Comparison of ENCODE assay signal across 1 cellular context in genomic region chr9:128127990-128128835, GRCh38.
TF ChIP-seq lines count a peak whose summit lies in the region.

No MANE protein-coding gene starts in this region.

TF ChIP-seq in GM12878, 131 proteins besides CTCF, POLR2A, EP300 and RAD21 (continued from another document and continues in another):
- TF ChIP-seq CUX1 (IDR thresholded peaks at IDR 0.05; ENCODE audit: insufficient replicate concordance, low read depth, low read length) = no peak
- no peak for TF ChIP-seq CBX5 (IDR thresholded peaks at IDR 0.05; ENCODE audit: low read depth)
- no peak for TF ChIP-seq E2F8 (IDR thresholded peaks at IDR 0.05; ENCODE audit: low read depth, partially characterized antibody)
- no peak for TF ChIP-seq YBX1 (IDR thresholded peaks at IDR 0.05)
- TF ChIP-seq PKNOX1 (IDR thresholded peaks at IDR 0.05) = no peak; the same call in 1 of the 2 replicates
- no peak for TF ChIP-seq RCOR1 (conservative IDR thresholded peaks at IDR 0.05; ENCODE audit: low read depth, low read length)
- TF ChIP-seq CEBPB (IDR thresholded peaks at IDR 0.05; ENCODE audit: borderline replicate concordance in 1 of 2, low read depth in 2 of 2, low read length in 2 of 2) = no peak
- TF ChIP-seq PAX8 (IDR thresholded peaks at IDR 0.05) = no peak
- TF ChIP-seq MAX (IDR thresholded peaks at IDR 0.05; ENCODE audit: low read depth, low read length) = peak; percentile 72
- no peak for TF ChIP-seq BCLAF1 (IDR thresholded peaks at IDR 0.05)
- no peak for TF ChIP-seq ZNF687 (IDR thresholded peaks at IDR 0.05)
- TF ChIP-seq, protein P1, sequence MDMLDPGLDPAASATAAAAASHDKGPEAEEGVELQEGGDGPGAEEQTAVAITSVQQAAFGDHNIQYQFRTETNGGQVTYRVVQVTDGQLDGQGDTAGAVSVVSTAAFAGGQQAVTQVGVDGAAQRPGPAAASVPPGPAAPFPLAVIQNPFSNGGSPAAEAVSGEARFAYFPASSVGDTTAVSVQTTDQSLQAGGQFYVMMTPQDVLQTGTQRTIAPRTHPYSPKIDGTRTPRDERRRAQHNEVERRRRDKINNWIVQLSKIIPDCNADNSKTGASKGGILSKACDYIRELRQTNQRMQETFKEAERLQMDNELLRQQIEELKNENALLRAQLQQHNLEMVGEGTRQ (IDR thresholded peaks at IDR 0.05; ENCODE audit: borderline replicate concordance, low read depth, low read length) = peak; percentile 39; the same call in 1 of the 2 replicates
- TF ChIP-seq EED (IDR thresholded peaks at IDR 0.05; ENCODE audit: low read depth) = no peak
- TF ChIP-seq MEF2A (IDR thresholded peaks at IDR 0.05; ENCODE audit: insufficient read depth, low read depth, low read length) = no peak
- peak; percentile 29; the same call in 1 of the 2 replicates for TF ChIP-seq RB1 (IDR thresholded peaks at IDR 0.05; ENCODE audit: borderline replicate concordance)
- TF ChIP-seq TARDBP (IDR thresholded peaks at IDR 0.05; ENCODE audit: borderline replicate concordance) = no peak
- TF ChIP-seq CREM (IDR thresholded peaks at IDR 0.05; ENCODE audit: low read depth) = peak; percentile 47; the same call in 1 of the 2 replicates
- TF ChIP-seq SMAD5 (IDR thresholded peaks at IDR 0.05; ENCODE audit: low read depth) = no peak
- TF ChIP-seq RAD51 (IDR thresholded peaks at IDR 0.05) = peak; percentile 91
- TF ChIP-seq STAT1 (conservative IDR thresholded peaks at IDR 0.05) = 0 out of 2 replicates have a peak, but pooled peaks have one; percentile 51
- no peak for TF ChIP-seq SMARCA5 (IDR thresholded peaks at IDR 0.05)
- no peak for TF ChIP-seq LARP7 (IDR thresholded peaks at IDR 0.05)
- no peak for TF ChIP-seq NR2C1 (IDR thresholded peaks at IDR 0.05)
- TF ChIP-seq CHD1 (IDR thresholded peaks at IDR 0.05; ENCODE audit: low read depth, low read length) = no peak
- TF ChIP-seq MEF2B (IDR thresholded peaks at IDR 0.05; ENCODE audit: partially characterized antibody, poor library complexity, severe bottlenecking) = no peak
- TF ChIP-seq ZBED1 (IDR thresholded peaks at IDR 0.05; ENCODE audit: borderline replicate concordance) = no peak
- 0 out of 2 replicates have a peak, but pooled peaks have one; percentile 26 for TF ChIP-seq HDGF (IDR thresholded peaks at IDR 0.05)
- no peak for TF ChIP-seq E2F4 (IDR thresholded peaks at IDR 0.05; ENCODE audit: low read depth, low read length)
- no peak for TF ChIP-seq BACH1 (IDR thresholded peaks at IDR 0.05; ENCODE audit: borderline replicate concordance)
- TF ChIP-seq MTA2 (IDR thresholded peaks at IDR 0.05; ENCODE audit: low read depth) = 0 out of 2 replicates have a peak, but pooled peaks have one; percentile 29
- peak; percentile 3; the same call in 1 of the 2 replicates for TF ChIP-seq NFIC (IDR thresholded peaks at IDR 0.05; ENCODE audit: low read depth, low read length)
- TF ChIP-seq, protein P2, sequence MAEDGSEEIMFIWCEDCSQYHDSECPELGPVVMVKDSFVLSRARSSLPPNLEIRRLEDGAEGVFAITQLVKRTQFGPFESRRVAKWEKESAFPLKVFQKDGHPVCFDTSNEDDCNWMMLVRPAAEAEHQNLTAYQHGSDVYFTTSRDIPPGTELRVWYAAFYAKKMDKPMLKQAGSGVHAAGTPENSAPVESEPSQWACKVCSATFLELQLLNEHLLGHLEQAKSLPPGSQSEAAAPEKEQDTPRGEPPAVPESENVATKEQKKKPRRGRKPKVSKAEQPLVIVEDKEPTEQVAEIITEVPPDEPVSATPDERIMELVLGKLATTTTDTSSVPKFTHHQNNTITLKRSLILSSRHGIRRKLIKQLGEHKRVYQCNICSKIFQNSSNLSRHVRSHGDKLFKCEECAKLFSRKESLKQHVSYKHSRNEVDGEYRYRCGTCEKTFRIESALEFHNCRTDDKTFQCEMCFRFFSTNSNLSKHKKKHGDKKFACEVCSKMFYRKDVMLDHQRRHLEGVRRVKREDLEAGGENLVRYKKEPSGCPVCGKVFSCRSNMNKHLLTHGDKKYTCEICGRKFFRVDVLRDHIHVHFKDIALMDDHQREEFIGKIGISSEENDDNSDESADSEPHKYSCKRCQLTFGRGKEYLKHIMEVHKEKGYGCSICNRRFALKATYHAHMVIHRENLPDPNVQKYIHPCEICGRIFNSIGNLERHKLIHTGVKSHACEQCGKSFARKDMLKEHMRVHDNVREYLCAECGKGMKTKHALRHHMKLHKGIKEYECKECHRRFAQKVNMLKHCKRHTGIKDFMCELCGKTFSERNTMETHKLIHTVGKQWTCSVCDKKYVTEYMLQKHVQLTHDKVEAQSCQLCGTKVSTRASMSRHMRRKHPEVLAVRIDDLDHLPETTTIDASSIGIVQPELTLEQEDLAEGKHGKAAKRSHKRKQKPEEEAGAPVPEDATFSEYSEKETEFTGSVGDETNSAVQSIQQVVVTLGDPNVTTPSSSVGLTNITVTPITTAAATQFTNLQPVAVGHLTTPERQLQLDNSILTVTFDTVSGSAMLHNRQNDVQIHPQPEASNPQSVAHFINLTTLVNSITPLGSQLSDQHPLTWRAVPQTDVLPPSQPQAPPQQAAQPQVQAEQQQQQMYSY (CRISPR knock-in tag; IDR thresholded peaks at IDR 0.05) = no peak
